ENCODE assay signal across 15 cellular contexts in the genomic region with DNA sequence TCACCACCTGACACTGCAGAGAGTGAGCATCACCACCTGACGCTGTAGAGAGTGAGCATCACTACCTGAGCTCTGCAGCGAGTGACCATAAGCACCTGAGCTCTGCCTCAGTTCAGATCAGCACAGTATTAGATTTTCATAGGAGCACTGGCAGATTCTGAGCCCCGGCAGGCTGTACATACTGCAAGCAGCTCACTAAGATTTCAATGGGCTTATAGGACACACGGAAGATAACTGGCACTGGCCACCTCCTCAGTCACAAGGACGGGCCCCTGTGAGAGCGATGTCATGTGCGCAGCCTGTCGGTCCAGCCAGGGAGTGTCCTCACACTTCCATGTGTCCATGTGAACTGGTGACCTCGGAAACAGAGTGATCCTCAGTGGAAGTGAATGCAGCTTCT.
DNase-seq lines count a peak whose midpoint lies in the region; ATAC-seq and TF ChIP-seq lines count a peak whose summit lies in the region.
"Had no signal": no experiment of that assay in that cellular context is flagged by ENCODE, and none has a peak within 500 bp of the region (broad histone marks: within the 10 kb centered on the region; RNA-seq: fewer than 3 reads in every experiment).

No MANE protein-coding gene starts in this region.

- peak; percentile 26 for DNase-seq in ecto neural progenitor cell (ENCODE audit: low spot score)
- DNase-seq in islet precursor cell, result peak; percentile 34
- no peak for DNase-seq in neural crest cell (ENCODE audit: low read depth, low spot score)
- peak; percentile 59 for DNase-seq in type B pancreatic cell (ENCODE audit: extremely low spot score, unreplicated experiment)
- no peak for DNase-seq in NCI-H446 (lab: John Stamatoyannopoulos, UW)
- DNase-seq in NCI-H82 (lab: John Stamatoyannopoulos, UW), result no peak
- no peak for DNase-seq in cerebellum (ENCODE audit: low spot score)
- DNase-seq: C1 segment of cervical spinal cord; Calu3; CD4-positive, alpha-beta T cell; DMS79; GOT3 had no signal

- no peaks in the 10 kb centered on the region for H3K9me3 Mint-ChIP-seq in neural crest cell
- H3K9me3 Mint-ChIP-seq in type B pancreatic cell, result no peaks in the 10 kb centered on the region
- H3K9me3 Mint-ChIP-seq: CD4-positive, alpha-beta T cell had no signal

- H3K36me3 Mint-ChIP-seq in neural crest cell (ENCODE audit: low read depth) (no peaks in the 10 kb centered on the region), type B pancreatic cell (no peaks in the 10 kb centered on the region)

- no peak for ATAC-seq in HG03432 (IDR thresholded peaks at IDR 0.05; ENCODE audit: unreplicated experiment)
- ATAC-seq: GM12878 had no signal

- H3K27me3 Mint-ChIP-seq in neural crest cell (ENCODE audit: low read depth) (no peaks in the 10 kb centered on the region), type B pancreatic cell (peaks cover 3% of the 10 kb centered on the region)
- H3K27me3 Mint-ChIP-seq: B cell; CD4-positive, alpha-beta T cell had no signal

- no peak for TF ChIP-seq CTCF in neural crest cell (conservative IDR thresholded peaks at IDR 0.05)
- no peak for TF ChIP-seq CTCF in type B pancreatic cell (conservative IDR thresholded peaks at IDR 0.05)

- peaks cover 5% of the 10 kb centered on the region for H3K4me1 Mint-ChIP-seq in neural crest cell
- H3K4me1 Mint-ChIP-seq in type B pancreatic cell (ENCODE audit: unreplicated experiment), result peaks cover 4% of the 10 kb centered on the region
- H3K4me1 Mint-ChIP-seq: B cell had no signal

- H3K4me3 Mint-ChIP-seq in neural crest cell, result no peak overlapping the region
- no peak overlapping the region for H3K4me3 Mint-ChIP-seq in type B pancreatic cell
- H3K4me3 Mint-ChIP-seq: B cell; CD4-positive, alpha-beta T cell had no signal

- H3K27ac Mint-ChIP-seq in neural crest cell (ENCODE audit: unreplicated experiment) (peak overlapping the region; percentile 29), type B pancreatic cell (no peak overlapping the region)
- H3K27ac Mint-ChIP-seq: B cell; CD4-positive, alpha-beta T cell had no signal

Comparison
In these comparisons a context has a peak if more than half of its experiments do, and no peak if none do; other contexts are left out.
1. DNase-seq: peak in ecto neural progenitor cell (single experiment), islet precursor cell (single experiment) and type B pancreatic cell (single experiment); none in neural crest cell (single experiment), NCI-H446 (0 of 2), NCI-H82 (single experiment) and cerebellum (single experiment).